Comparison of ENCODE assay signal across 1 cellular context in the genomic region with DNA sequence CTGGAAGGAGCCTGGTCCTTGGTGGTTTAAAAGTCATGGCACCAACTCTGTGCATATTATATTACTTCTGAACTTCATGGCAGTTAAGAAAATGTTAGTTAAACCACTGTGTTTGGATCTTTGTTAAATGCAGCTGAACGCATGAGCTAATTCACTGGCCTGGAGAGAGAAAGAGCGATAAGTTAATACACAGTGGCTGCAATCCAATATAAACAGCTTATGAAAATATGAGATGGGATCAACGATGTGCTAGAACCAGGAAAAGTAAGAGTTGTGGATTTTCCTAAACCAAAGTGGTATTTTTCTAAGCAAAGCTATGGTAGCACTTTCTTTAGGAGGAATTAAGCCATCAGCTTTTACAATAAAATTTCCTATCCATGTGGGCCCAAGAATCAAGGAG.
TF ChIP-seq lines count a peak whose summit lies in the region.

No MANE protein-coding gene starts in this region.

TF ChIP-seq in SK-N-SH, 30 proteins besides CTCF, POLR2A, EP300 and RAD21 (continued from another document):
- TF ChIP-seq REST (IDR thresholded peaks at IDR 0.05; ENCODE audit: low read depth, low read length) (no peak), FOSL2 (IDR thresholded peaks at IDR 0.05; ENCODE audit: borderline replicate concordance, low read depth) (no peak), USF2 (IDR thresholded peaks at IDR 0.05; ENCODE audit: borderline replicate concordance, low read depth, low read length) (no peak), IRF3 (IDR thresholded peaks at IDR 0.05; ENCODE audit: low read depth, low read length) (no peak), NRF1 (IDR thresholded peaks at IDR 0.05; ENCODE audit: low read depth, low read length) (no peak), MXI1 (IDR thresholded peaks at IDR 0.05; ENCODE audit: low read depth, low read length) (no peak), TAF1 (IDR thresholded peaks at IDR 0.05; ENCODE audit: borderline replicate concordance, low read depth, low read length) (no peak), GABPA (IDR thresholded peaks at IDR 0.05; ENCODE audit: low read depth) (no peak)
